Comparison of ENCODE assay signal across 9 cellular contexts in genomic region chr1:7783178-7783711, GRCh38. TPM values are rescaled to one million over a fixed set of nuclear protein-coding genes. Genes with fewer than 3 reads are reported as not detected.
A peak's percentile ranks its signal among the peaks of the same experiment; 100 is the strongest.
DNase-seq lines count a peak whose midpoint lies in the region; ATAC-seq and TF ChIP-seq lines count a peak whose summit lies in the region.
"Had no signal": no experiment of that assay in that cellular context is flagged by ENCODE, and none has a peak within 500 bp of the region (broad histone marks: within the 10 kb centered on the region; RNA-seq: fewer than 3 reads in every experiment).

No MANE protein-coding gene starts in this region.

- WGBS in lower leg skin, 2 donors = 1% methylated on average over 22 to 27 of the region's 34 CpGs

- TF ChIP-seq CTCF in lower leg skin (IDR thresholded peaks at IDR 0.05) = no peak

- TF ChIP-seq POLR2A in lower leg skin (IDR thresholded peaks at IDR 0.05) = no peak

- H3K9me3 Mint-ChIP-seq in T-cell = no peaks in the 10 kb centered on the region

- CTCF ChIA-PET in T-cell (lab: Charles Lee) = interaction anchor here in 1 of 2 donors (0.6 to 1.0 kb wide), 2 partner anchors 31 to 653 kb away, joined by 3 read pairs; no protein-coding TSS in a partner anchor

- H3K27me3 Mint-ChIP-seq in T-cell = no peaks in the 10 kb centered on the region

- peak overlapping the region; percentile 71 to 79 (median 79) for H3K4me3 Mint-ChIP-seq in T-cell

- intact Hi-C loops in lower leg skin (cut with DNase I; ENCODE audit: low total_unique reads) = no loop called here

- H3K4me3 ChIP-seq in lower leg skin (ENCODE audit: low read depth, poor library complexity, severe bottlenecking) = peak overlapping the region; percentile 16

- H3K36me3 Mint-ChIP-seq in T-cell = peaks cover 10% of the 10 kb centered on the region

- peak overlapping the region; percentile 83 to 84 for H3K27ac Mint-ChIP-seq in T-cell

- POLR2A ChIA-PET in T-cell (lab: Charles Lee) = no interaction called here

- DNase-seq in NCI-H2171 treated with DMSO at 0.1 percent for 48 hours (lab: John Stamatoyannopoulos, UW) (peak; percentile 37), NCI-H2171 (lab: John Stamatoyannopoulos, UW) (no peak), LHCN-M2 (ENCODE audit: low read depth) (peak; percentile 54), T-cell (peak in 1 of 34 experiments; percentile 13), ecto neural progenitor cell (ENCODE audit: low spot score) (peak; percentile 89), lower leg skin (ENCODE audit: low spot score in 2 of 2) (peak; percentile 49 to 94), MV-4-11 (lab: John Stamatoyannopoulos, UW) (no peak)
- peak; percentile 67 for DNase-seq in stimulated activated naive CD4-positive, alpha-beta T cell treated with Interleukin-2 at 50 U/mL for 16 hours (lab: John Stamatoyannopoulos, UW)
- DNase-seq: DND-41 had no signal

- H3K4me1 Mint-ChIP-seq in T-cell = peaks cover 24 to 30% (median 29%) of the 10 kb centered on the region in 3 donors

- ATAC-seq in T-cell (replicated peaks in 1 of 4) = peak in 2 of 4 experiments; percentile 7 to 19

RNA-seq across cellular contexts. Expression of gene PER3, which starts 0.8 kb away (rescaled TPM):
- total RNA-seq in LHCN-M2 (2014; rRNA removed) (2.5 and 3.1 TPM in 2 replicates), T-cell (10 to 100 TPM in 1 of 5 donors, 1 to 10 TPM in 4; 4.2 to 13.5 (median 7.4) TPM), lower leg skin (10 to 100 TPM; 14.3 to 22.5 (median 19.3) TPM)
- polyA plus RNA-seq in LHCN-M2 (2012) = 1.8 TPM

RNA-seq across cellular contexts. Expression of gene VAMP3, which starts 12.1 kb away (rescaled TPM):
- total RNA-seq in LHCN-M2 (2014; rRNA removed) (161 and 225 TPM in 2 replicates), T-cell (10 to 100 TPM; 39.2 to 57.3 (median 53.3) TPM), lower leg skin (100 to 1,000 TPM in 1 of 4 donors, 10 to 100 TPM in 3; 64.4 to 133 (median 88.7) TPM)
- 114 TPM for polyA plus RNA-seq in LHCN-M2 (2012)

Comparison
In these comparisons a context has a peak if more than half of its experiments do, and no peak if none do; other contexts are left out.
1. DNase-seq: peak in NCI-H2171 treated with DMSO at 0.1 percent for 48 hours (single experiment), LHCN-M2 (single experiment), ecto neural progenitor cell (single experiment), lower leg skin (2 of 2) and stimulated activated naive CD4-positive, alpha-beta T cell treated with Interleukin-2 at 50 U/mL for 16 hours (single experiment); none in NCI-H2171 (single experiment) and MV-4-11 (single experiment).